ENCODE assay signal across 27 cellular contexts in the genomic region with DNA sequence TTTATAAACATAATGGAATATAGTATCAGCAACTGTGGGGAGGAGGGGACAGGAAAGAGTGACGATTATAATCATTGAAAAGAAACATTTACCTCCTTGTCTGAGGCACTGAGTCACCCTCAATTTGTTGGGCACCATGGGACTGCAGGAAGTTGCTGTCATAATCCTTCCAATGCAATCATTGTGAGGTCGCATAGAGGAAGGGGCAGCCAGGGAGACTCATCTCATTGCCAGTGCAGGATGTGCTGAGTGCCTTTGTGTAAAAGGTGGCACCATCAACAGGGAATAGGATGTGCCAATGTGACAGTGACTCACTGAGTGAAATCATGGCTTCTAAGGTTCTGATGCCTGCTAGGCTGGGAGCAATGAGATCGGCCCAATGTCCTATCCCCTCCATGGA.
DNase-seq lines count a peak whose midpoint lies in the region; ATAC-seq, FAIRE-seq and TF ChIP-seq lines count a peak whose summit lies in the region.
"Had no signal": no experiment of that assay in that cellular context is flagged by ENCODE, and none has a peak within 500 bp of the region (broad histone marks: within the 10 kb centered on the region; RNA-seq: fewer than 3 reads in every experiment).

No MANE protein-coding gene starts in this region.

- POLR2A ChIA-PET in activated CD4-positive, alpha-beta memory T cell treated with anti-CD3 and anti-CD28 coated beads for 36 hours (lab: Charles Lee) = no interaction called here

- ATAC-seq in mucosa of descending colon = peak; percentile 42
- ATAC-seq: HepG2, left ventricle myocardium superior, sciatic nerve had no signal

- no peaks in the 10 kb centered on the region for H3K9me3 ChIP-seq in mucosa of descending colon
- H3K9me3 ChIP-seq: upper lobe of left lung had no signal

- CTCF ChIA-PET in Calu3 (lab: Charles Lee) = no interaction called here
- CTCF ChIA-PET in activated CD4-positive, alpha-beta memory T cell treated with anti-CD3 and anti-CD28 coated beads for 36 hours (lab: Charles Lee) = no interaction called here

- H3K27me3 Mint-ChIP-seq in Calu3 (ENCODE audit: unreplicated experiment) = no peaks in the 10 kb centered on the region
- H3K27me3 Mint-ChIP-seq in activated CD4-positive, alpha-beta memory T cell treated with anti-CD3 and anti-CD28 coated beads for 36 hours = no peaks in the 10 kb centered on the region
- H3K27me3 Mint-ChIP-seq: activated CD4-positive, alpha-beta memory T cell treated with anti-CD3 and anti-CD28 coated beads, Interleukin-2, amount 10 ng/mL, durations not matched to agents 7 days and 5 days had no signal

- DNase-seq in Calu3 = peak; percentile 28
- peak; percentile 87 for DNase-seq in RCC 7860 (ENCODE audit: low spot score)
- DNase-seq in epithelial cell of esophagus (ENCODE audit: low read depth) = peak; percentile 53
- no peak for DNase-seq in mucosa of descending colon
- no peak for DNase-seq in NCI-H146 treated with DMSO at 0.1 percent for 48 hours (lab: John Stamatoyannopoulos, UW; ENCODE audit: unreplicated experiment)
- DNase-seq in activated CD4-positive, alpha-beta memory T cell treated with anti-CD3 and anti-CD28 coated beads for 36 hours = no peak
- no peak for DNase-seq in NCI-H2107 treated with DMSO at 0.1 percent for 48 hours (lab: John Stamatoyannopoulos, UW; ENCODE audit: unreplicated experiment)
- DNase-seq: activated CD4-positive, alpha-beta memory T cell treated with anti-CD3 and anti-CD28 coated beads, Interleukin-2, amount 10 ng/mL, durations not matched to agents 7 days and 5 days; activated CD4-positive, CD25-positive, alpha-beta regulatory T cell; activated effector memory CD4-positive, alpha-beta T cell treated with anti-CD3 and anti-CD28 coated beads, Interleukin-2, amount 50 U/mL, for 16 hours; activated T-cell treated with anti-CD3 and anti-CD28 coated beads for 4 hours; DMS 273 treated with DMSO at 0.1 percent for 48 hours; GF-D8; HFFc6; left ventricle myocardium superior; NCI-H1417; NCI-H524; RPMI8226; stimulated activated CD8-positive, alpha-beta memory T cell treated with anti-CD3 and anti-CD28 coated beads, Interleukin-4, amount 100 ng/mL, for 48 hours had no signal

- no peak overlapping the region for H3K4me3 Mint-ChIP-seq in Calu3 (ENCODE audit: low read depth, unreplicated experiment)
- H3K4me3 Mint-ChIP-seq in activated CD4-positive, alpha-beta memory T cell treated with anti-CD3 and anti-CD28 coated beads for 36 hours = no peak overlapping the region
- H3K4me3 Mint-ChIP-seq: activated CD4-positive, alpha-beta memory T cell treated with anti-CD3 and anti-CD28 coated beads, Interleukin-2, amount 10 ng/mL, durations not matched to agents 7 days and 5 days; brain; CD14-positive monocyte; HFFc6 had no signal

- H3K27ac Mint-ChIP-seq in Calu3 (ENCODE audit: unreplicated experiment) = peak overlapping the region; percentile 83
- no peak overlapping the region for H3K27ac Mint-ChIP-seq in activated CD4-positive, alpha-beta memory T cell treated with anti-CD3 and anti-CD28 coated beads for 36 hours
- H3K27ac Mint-ChIP-seq: activated CD4-positive, alpha-beta memory T cell treated with anti-CD3 and anti-CD28 coated beads, Interleukin-2, amount 10 ng/mL, durations not matched to agents 7 days and 5 days; brain; CD14-positive monocyte; HFFc6 had no signal

- FAIRE-seq in RCC 7860 (lab: Jason Lieb, UNC) = no peak
- FAIRE-seq: colon, HepG2 had no signal

- H3K4me1 Mint-ChIP-seq in Calu3 (ENCODE audit: low read depth, unreplicated experiment) = peaks cover 12% of the 10 kb centered on the region
- no peaks in the 10 kb centered on the region for H3K4me1 Mint-ChIP-seq in activated CD4-positive, alpha-beta memory T cell treated with anti-CD3 and anti-CD28 coated beads for 36 hours (ENCODE audit: low read depth)
- H3K4me1 Mint-ChIP-seq: activated CD4-positive, alpha-beta memory T cell treated with anti-CD3 and anti-CD28 coated beads, Interleukin-2, amount 10 ng/mL, durations not matched to agents 7 days and 5 days; brain; CD14-positive monocyte had no signal

- no peaks in the 10 kb centered on the region for H3K4me1 ChIP-seq in mucosa of descending colon (ENCODE audit: low read depth)
- H3K4me1 ChIP-seq: upper lobe of left lung had no signal

- H3K4me3 ChIP-seq in epithelial cell of esophagus (ENCODE audit: low read length) (no peak overlapping the region), mucosa of descending colon (no peak overlapping the region)
- H3K4me3 ChIP-seq: hepatocyte, SK-N-MC, upper lobe of left lung had no signal

- H3K9me3 Mint-ChIP-seq in Calu3 (ENCODE audit: low read depth, unreplicated experiment) = peaks cover 4% of the 10 kb centered on the region
- peaks cover 12% of the 10 kb centered on the region for H3K9me3 Mint-ChIP-seq in activated CD4-positive, alpha-beta memory T cell treated with anti-CD3 and anti-CD28 coated beads for 36 hours

- H3K36me3 ChIP-seq in mucosa of descending colon (ENCODE audit: low read depth) = no peaks in the 10 kb centered on the region
- H3K36me3 ChIP-seq: upper lobe of left lung had no signal

- intact Hi-C loops in Calu3 (cut with micrococcal nuclease; ENCODE audit: unreplicated experiment) = no loop called here
- intact Hi-C loops in mucosa of descending colon (cut with DNase I, micrococcal nuclease) = no loop called here
- intact Hi-C loops in activated CD4-positive, alpha-beta memory T cell treated with anti-CD3 and anti-CD28 coated beads for 36 hours (cut with micrococcal nuclease) = no loop called here

- no peak for TF ChIP-seq CTCF in Calu3 (IDR thresholded peaks at IDR 0.05; ENCODE audit: unreplicated experiment)
- no peak for TF ChIP-seq CTCF in epithelial cell of esophagus (IDR thresholded peaks at IDR 0.05; ENCODE audit: insufficient read depth, low read depth, low read length, missing control alignments)
- no peak for TF ChIP-seq CTCF in mucosa of descending colon (IDR thresholded peaks at IDR 0.05)

- no TSS peak for BruUV-seq in Calu3 (replicated peaks; lab: Mats Ljungman, UMichigan)

- no peaks in the 10 kb centered on the region for H3K36me3 Mint-ChIP-seq in Calu3 (ENCODE audit: insufficient read depth, unreplicated experiment)
- no peaks in the 10 kb centered on the region for H3K36me3 Mint-ChIP-seq in activated CD4-positive, alpha-beta memory T cell treated with anti-CD3 and anti-CD28 coated beads for 36 hours
- H3K36me3 Mint-ChIP-seq: brain, CD14-positive monocyte had no signal

Comparison
In these comparisons a context has a peak if more than half of its experiments do, and no peak if none do; other contexts are left out.
1. DNase-seq: peak in Calu3 (single experiment), RCC 7860 (single experiment) and epithelial cell of esophagus (single experiment); none in mucosa of descending colon (0 of 3), NCI-H146 treated with DMSO at 0.1 percent for 48 hours (single experiment), activated CD4-positive, alpha-beta memory T cell treated with anti-CD3 and anti-CD28 coated beads for 36 hours (single experiment) and NCI-H2107 treated with DMSO at 0.1 percent for 48 hours (single experiment).